8 cellular contexts compared by ENCODE assay signal in genomic region chr5:131671994-131672655, GRCh38. TPM values are rescaled to one million over a fixed set of nuclear protein-coding genes. Genes with fewer than 3 reads are reported as not detected.
DNase-seq lines count a peak whose midpoint lies in the region; ATAC-seq and TF ChIP-seq lines count a peak whose summit lies in the region.

No MANE protein-coding gene starts in this region.

- no peaks in the 10 kb centered on the region for H3K4me1 Mint-ChIP-seq in CD4-positive, alpha-beta T cell (ENCODE audit: low read depth)

- POLR2A ChIA-PET in CD4-positive, alpha-beta T cell (lab: Charles Lee): no interaction called here

- H3K9ac ChIP-seq in liver (ENCODE audit: low read depth in 1 of 2, low read length in 2 of 2): no peak overlapping the region

- CTCF ChIA-PET in CD4-positive, alpha-beta T cell (lab: Charles Lee): interaction anchor here (1.4 kb wide), 1 partner anchor 83 kb away, joined by 5 read pairs; no protein-coding TSS in a partner anchor

- H3K4me1 ChIP-seq in liver (ENCODE audit: control insufficient read depth in 4 of 4, insufficient read depth in 4 of 4, low read length in 3 of 4): peaks cover 0 to 16% (median 3%) of the 10 kb centered on the region in 4 donors

- H3K36me3 ChIP-seq in liver (ENCODE audit: control insufficient read depth in 4 of 4, insufficient read depth in 3 of 4, low read depth in 1 of 4, low read length in 3 of 4): peaks cover 3 to 38% (median 11%) of the 10 kb centered on the region in 4 donors

- no peak overlapping the region for H3K4me3 Mint-ChIP-seq in CD4-positive, alpha-beta T cell

- H3K36me3 Mint-ChIP-seq in CD4-positive, alpha-beta T cell (ENCODE audit: low read depth): peaks cover 88% of the 10 kb centered on the region

- H3K27ac Mint-ChIP-seq in CD4-positive, alpha-beta T cell: no peak overlapping the region

- no peaks in the 10 kb centered on the region for H3K27me3 Mint-ChIP-seq in CD4-positive, alpha-beta T cell

- ATAC-seq in HG03159 (IDR thresholded peaks at IDR 0.05; ENCODE audit: unreplicated experiment): no peak
- ATAC-seq in CD4-positive, alpha-beta T cell (ENCODE audit: poor library complexity): no peak

- H3K9me3 ChIP-seq in liver (ENCODE audit: control insufficient read depth in 4 of 4, low read length in 3 of 4): no peaks in the 10 kb centered on the region
- H3K9me3 ChIP-seq in CD4-positive, alpha-beta T cell (ENCODE audit: control insufficient read depth, low read length): no peaks in the 10 kb centered on the region

- intact Hi-C loops in CD4-positive, alpha-beta T cell (cut with DNase I, micrococcal nuclease): loop anchor here in 1 of 2 experiments (5.0 kb wide), 1 partner anchor 70 kb away; no protein-coding TSS in a partner anchor

- no peak overlapping the region for H3K4me3 ChIP-seq in liver (ENCODE audit: low read depth in 1 of 3, low read length in 3 of 3)

- WGBS in liver: 31% methylated on average over 2 of the region's 2 CpGs

- H3K9me3 Mint-ChIP-seq in CD4-positive, alpha-beta T cell: no peaks in the 10 kb centered on the region

- H3K27me3 ChIP-seq in liver (ENCODE audit: control insufficient read depth in 4 of 4, insufficient read depth in 4 of 4, low read length in 3 of 4): no peaks in the 10 kb centered on the region
- H3K27me3 ChIP-seq in CD4-positive, alpha-beta T cell (ENCODE audit: control insufficient read depth, insufficient read depth, low read length): no peaks in the 10 kb centered on the region

- H3K27ac ChIP-seq in caudate nucleus (ENCODE audit: low read depth, low read length) (peak overlapping the region; percentile 88), liver (ENCODE audit: low read depth in 1 of 2, low read length in 2 of 2) (peak overlapping the region; percentile 8 to 23)
- no peak overlapping the region for H3K27ac ChIP-seq in CD4-positive, alpha-beta T cell (ENCODE audit: low read depth, low read length)

- TF ChIP-seq RAD21 in liver (IDR thresholded peaks at IDR 0.05): peak; percentile 38 to 43

- TF ChIP-seq CTCF in liver (IDR thresholded peaks at IDR 0.05; ENCODE audit: low read depth, low read length, missing input control): no peak
- no peak for TF ChIP-seq CTCF in CD4-positive, alpha-beta T cell (IDR thresholded peaks at IDR 0.05)

- DNase-seq in NCI-H1436 (lab: John Stamatoyannopoulos, UW) (peak; percentile 0), NCI-H1436 treated with DMSO at 0.1 percent for 48 hours (lab: John Stamatoyannopoulos, UW) (no peak), caudate nucleus (lab: John Stamatoyannopoulos, UW) (peak in 18 of 61 donors; percentile 2 to 45 (median 12)), superior temporal gyrus (ENCODE audit: extremely low spot score) (peak; percentile 92), DMS79 treated with DMSO at 0.1 percent for 48 hours (lab: John Stamatoyannopoulos, UW) (no peak)
- DNase-seq in CD4-positive, alpha-beta T cell: no peak

TF ChIP-seq in liver, 16 proteins besides CTCF, POLR2A, EP300 and RAD21:
- TF ChIP-seq MAX (IDR thresholded peaks at IDR 0.05): peak; percentile 51
- TF ChIP-seq SP1 (IDR thresholded peaks at IDR 0.05): no peak
- TF ChIP-seq YY1 (IDR thresholded peaks at IDR 0.05): peak; percentile 88
- TF ChIP-seq HNF4A (conservative IDR thresholded peaks at IDR 0.05): peak; percentile 23 to 39
- peak; percentile 10 to 43 for TF ChIP-seq JUND (IDR thresholded peaks at IDR 0.05)
- TF ChIP-seq HNF4G (IDR thresholded peaks at IDR 0.05): no peak
- no peak for TF ChIP-seq TAF1 (conservative IDR thresholded peaks at IDR 0.05)
- no peak for TF ChIP-seq NR2F2 (IDR thresholded peaks at IDR 0.05)
- peak; percentile 24 to 43 for TF ChIP-seq RXRA (IDR thresholded peaks at IDR 0.05)
- no peak for TF ChIP-seq EGR1 (IDR thresholded peaks at IDR 0.05; ENCODE audit: low read depth in 2 of 2)
- no peak for TF ChIP-seq ATF3 (IDR thresholded peaks at IDR 0.05)
- no peak for TF ChIP-seq REST (IDR thresholded peaks at IDR 0.05)
- peak; percentile 69 for TF ChIP-seq FOXA1 (IDR thresholded peaks at IDR 0.05)
- peak; percentile 83 for TF ChIP-seq FOXA2 (IDR thresholded peaks at IDR 0.05)
- TF ChIP-seq ZBTB33 (IDR thresholded peaks at IDR 0.05): peak; percentile 70
- peak in 1 of 2 donors; percentile 34 for TF ChIP-seq GABPA (IDR thresholded peaks at IDR 0.05 in 1 of 2, conservative IDR thresholded peaks at IDR 0.05 in 1 of 2)

RNA-seq across cellular contexts. Expression of gene RAPGEF6, which starts 37.1 kb away (rescaled TPM):
- total RNA-seq in liver: 10 to 100 TPM; 14.7 to 16.1 TPM
- polyA plus RNA-seq in liver: 1 to 10 TPM; 1.7 to 2.4 TPM
- 10 to 100 TPM; 83.3 to 91.4 TPM for total RNA-seq in CD4-positive, alpha-beta T cell

Comparison
In these comparisons a context has a peak if more than half of its experiments do, and no peak if none do; other contexts are left out.
1. DNase-seq: peak in NCI-H1436 (single experiment) and superior temporal gyrus (single experiment); none in NCI-H1436 treated with DMSO at 0.1 percent for 48 hours (single experiment), CD4-positive, alpha-beta T cell (0 of 10) and DMS79 treated with DMSO at 0.1 percent for 48 hours (single experiment).
2. RNA of gene RAPGEF6, which starts 37.1 kb away (total RNA-seq): 83.3 to 91.4 TPM in CD4-positive, alpha-beta T cell; 14.7 to 16.1 TPM in liver; every median in the first group is over 4 times any median in the second.